18 cellular contexts compared by ENCODE assay signal in the genomic region with DNA sequence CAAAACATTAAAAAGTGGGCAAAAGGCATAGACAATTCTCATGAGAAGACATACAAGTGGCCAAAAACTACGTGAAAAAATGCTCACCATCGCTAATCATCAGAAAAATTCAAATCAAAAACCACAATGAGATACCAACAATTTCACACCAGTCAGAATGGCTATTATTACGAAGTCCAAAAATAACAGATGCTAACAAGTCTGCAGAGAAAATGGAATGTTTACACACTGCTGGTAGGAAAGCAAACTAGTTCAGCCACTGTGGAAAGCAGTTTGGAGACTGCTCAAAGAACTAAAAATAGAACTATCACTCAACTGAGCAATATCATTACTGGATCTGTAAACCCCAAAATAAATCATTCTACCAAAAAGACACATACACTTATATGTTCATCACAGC.
DNase-seq lines count a peak whose midpoint lies in the region; ATAC-seq and TF ChIP-seq lines count a peak whose summit lies in the region.
"Had no signal": no experiment of that assay in that cellular context is flagged by ENCODE, and none has a peak within 500 bp of the region (broad histone marks: within the 10 kb centered on the region; RNA-seq: fewer than 3 reads in every experiment).

No MANE protein-coding gene starts in this region.

- no peak for TF ChIP-seq CTCF in LNCaP clone FGC (IDR thresholded peaks at IDR 0.05; ENCODE audit: control insufficient read depth, extremely low read depth, insufficient read depth)
- no peak for TF ChIP-seq CTCF in astrocyte of the spinal cord (IDR thresholded peaks at IDR 0.05; ENCODE audit: low read depth, low read length)
- no peak for TF ChIP-seq CTCF in mammary epithelial cell (conservative IDR thresholded peaks at IDR 0.05 in 1 of 2, IDR thresholded peaks at IDR 0.05 in 1 of 2; ENCODE audit: extremely low read depth in 1 of 2, insufficient read depth in 1 of 2, low read depth in 1 of 2, low read length in 2 of 2)
- TF ChIP-seq CTCF in omental fat pad (IDR thresholded peaks at IDR 0.05): no peak

- no peak overlapping the region for H3K9ac ChIP-seq in mammary epithelial cell (ENCODE audit: insufficient read depth, low read length)

- H3K4me2 ChIP-seq in mammary epithelial cell (ENCODE audit: insufficient read depth, low read depth, low read length): no peak overlapping the region
- H3K4me2 ChIP-seq: GM23338, PC-9 had no signal

- H3K9me3 ChIP-seq in mammary epithelial cell (replicated peaks; ENCODE audit: insufficient read depth, low read length): peaks cover 17% of the 10 kb centered on the region
- H3K9me3 ChIP-seq: BE2C had no signal

- peak; percentile 62 for DNase-seq in LNCaP clone FGC (ENCODE audit: low read depth)
- peak; percentile 47 for DNase-seq in astrocyte of the spinal cord (ENCODE audit: low read depth, low spot score)
- peak; percentile 50 for DNase-seq in fibroblast of peridontal ligament (ENCODE audit: extremely low read depth)
- peak; percentile 0 for DNase-seq in smooth muscle cell of the brain vasculature (ENCODE audit: low read depth, low spot score)
- DNase-seq in amygdala (lab: John Stamatoyannopoulos, UW): no peak
- no peak for DNase-seq in mammary epithelial cell
- no peak for DNase-seq in omental fat pad (ENCODE audit: low spot score)
- DNase-seq: BE2C; CD4-positive, alpha-beta T cell; DMS79; NCI-H1048; NCI-H146; NCI-H2081 treated with DMSO at 0.1 percent for 48 hours; NCI-H510A treated with DMSO at 0.1 percent for 48 hours; PC-9 had no signal

- H3K4me3 ChIP-seq in LNCaP clone FGC (ENCODE audit: low read depth, low read length): no peak overlapping the region
- H3K4me3 ChIP-seq in astrocyte of the spinal cord (ENCODE audit: low read depth, low read length): no peak overlapping the region
- H3K4me3 ChIP-seq in mammary epithelial cell (replicated peaks in 1 of 3; ENCODE audit: insufficient read depth in 1 of 3, low read depth in 2 of 3, low read length in 3 of 3): no peak overlapping the region
- H3K4me3 ChIP-seq: GM23338, PC-9 had no signal

- dilution Hi-C loops in mammary epithelial cell (cut with HindIII; ENCODE audit: low sequenced_read_pairs): no loop called here

- no peak overlapping the region for H2AFZ ChIP-seq in mammary epithelial cell (ENCODE audit: low read depth, low read length)
- H2AFZ ChIP-seq: GM23338, PC-9 had no signal

- in situ Hi-C loops in astrocyte of the spinal cord (cut with HindIII; ENCODE audit: low sequenced_read_pairs) (no loop called here), mammary epithelial cell (cut with MboI; ENCODE audit: low sequenced_read_pairs in 2 of 2) (no loop called here)

- WGBS in mammary epithelial cell (ENCODE audit: low coverage, missing lambda C conversion rate): 31% methylated on average over 3 of the region's 3 CpGs

- intact Hi-C loops in mammary epithelial cell (cut with micrococcal nuclease): no loop called here

- H3K36me3 ChIP-seq in mammary epithelial cell (ENCODE audit: insufficient read depth, low read length): no peaks in the 10 kb centered on the region
- H3K36me3 ChIP-seq: BE2C had no signal

- no peaks in the 10 kb centered on the region for H4K20me1 ChIP-seq in mammary epithelial cell (ENCODE audit: insufficient read depth, low read length)

- no peaks in the 10 kb centered on the region for H3K27me3 ChIP-seq in mammary epithelial cell (ENCODE audit: insufficient read depth, low read length)
- H3K27me3 ChIP-seq: BE2C had no signal

- no peak overlapping the region for H3K27ac ChIP-seq in mammary epithelial cell (ENCODE audit: insufficient read depth, low read depth, low read length)
- H3K27ac ChIP-seq: PC-9 had no signal

- ATAC-seq in GM21526 (IDR thresholded peaks at IDR 0.05; ENCODE audit: low FRiP score, unreplicated experiment) (no peak), omental fat pad (ENCODE audit: low FRiP score) (no peak)
- ATAC-seq: GM23338, HCT116 had no signal

- no peaks in the 10 kb centered on the region for H3K79me2 ChIP-seq in mammary epithelial cell (ENCODE audit: insufficient read depth, low read length)

- H3K4me1 ChIP-seq in mammary epithelial cell (ENCODE audit: insufficient read depth, low read length): no peaks in the 10 kb centered on the region
- H3K4me1 ChIP-seq: BE2C had no signal

- CTCF ChIA-PET in mammary epithelial cell (lab: Charles Lee; ENCODE audit: low non-redundant PET): no interaction called here

- no TSS peak for BruUV-seq in mammary epithelial cell (replicated peaks; lab: Mats Ljungman, UMichigan)

Comparison
In these comparisons a context has a peak if more than half of its experiments do, and no peak if none do; other contexts are left out.
1. DNase-seq: peak in LNCaP clone FGC (single experiment), astrocyte of the spinal cord (single experiment), fibroblast of peridontal ligament (single experiment) and smooth muscle cell of the brain vasculature (single experiment); none in amygdala (0 of 56), mammary epithelial cell (single experiment) and omental fat pad (single experiment).